In genomic region chr6:42175860-42176259, GRCh38 we compare ENCODE assay signal across 18 cellular contexts. TPM values are rescaled to one million over a fixed set of nuclear protein-coding genes. Genes with fewer than 3 reads are reported as not detected.
DNase-seq lines count a peak whose midpoint lies in the region; ATAC-seq and TF ChIP-seq lines count a peak whose summit lies in the region.
"Had no signal": no experiment of that assay in that cellular context is flagged by ENCODE, and none has a peak within 500 bp of the region (broad histone marks: within the 10 kb centered on the region; RNA-seq: fewer than 3 reads in every experiment).

No MANE protein-coding gene starts in this region.

- in situ Hi-C loops in astrocyte of the cerebellum (cut with HindIII; ENCODE audit: low sequenced_read_pairs): no loop called here

- no TSS peak for BruUV-seq in Calu3 (replicated peaks; lab: Mats Ljungman, UMichigan)

- H3K4me3 ChIP-seq in astrocyte of the cerebellum (ENCODE audit: low read depth, low read length): no peak overlapping the region
- H3K4me3 ChIP-seq in kidney epithelial cell (ENCODE audit: low read depth, low read length): no peak overlapping the region
- no peak overlapping the region for H3K4me3 ChIP-seq in lower lobe of right lung
- H3K4me3 ChIP-seq: sigmoid colon, stomach had no signal

- TF ChIP-seq CTCF in Calu3 (IDR thresholded peaks at IDR 0.05; ENCODE audit: unreplicated experiment) (peak; percentile 28), HFFc6 (IDR thresholded peaks at IDR 0.05) (peak; percentile 64), astrocyte of the cerebellum (IDR thresholded peaks at IDR 0.05; ENCODE audit: low read depth, low read length, missing control alignments) (peak; percentile 34), kidney epithelial cell (IDR thresholded peaks at IDR 0.05; ENCODE audit: insufficient read depth, low read length, poor library complexity, severe bottlenecking) (peak; percentile 13), lower lobe of right lung (IDR thresholded peaks at IDR 0.05) (no peak)

- H3K4me1 Mint-ChIP-seq in Calu3 (ENCODE audit: low read depth, unreplicated experiment) (peaks cover 9% of the 10 kb centered on the region), HFFc6 (ENCODE audit: low read depth) (peaks cover 8% of the 10 kb centered on the region)

- peaks cover 6% of the 10 kb centered on the region for H3K27me3 ChIP-seq in kidney epithelial cell (ENCODE audit: control insufficient read depth, insufficient read depth, low read length)
- H3K27me3 ChIP-seq in lower lobe of right lung (ENCODE audit: low read depth): peaks cover 18% of the 10 kb centered on the region

- no peaks in the 10 kb centered on the region for H3K9me3 Mint-ChIP-seq in Calu3 (ENCODE audit: low read depth, unreplicated experiment)
- H3K9me3 Mint-ChIP-seq in HFFc6: no peaks in the 10 kb centered on the region
- H3K9me3 Mint-ChIP-seq: T-helper 1 cell treated with Interleukin-12 subunit alpha and Interleukin-12 subunit beta and Interleukin-4 antibody, amounts not matched to agents 30 μg/mL and 1 μg/mL, for 36 hours had no signal

- H3K36me3 ChIP-seq in kidney epithelial cell (ENCODE audit: control insufficient read depth, insufficient read depth, low read length): no peaks in the 10 kb centered on the region
- no peaks in the 10 kb centered on the region for H3K36me3 ChIP-seq in lower lobe of right lung
- H3K36me3 ChIP-seq: sigmoid colon, stomach had no signal

- H3K36me3 Mint-ChIP-seq in Calu3 (ENCODE audit: insufficient read depth, unreplicated experiment) (no peaks in the 10 kb centered on the region), HFFc6 (ENCODE audit: low read depth) (no peaks in the 10 kb centered on the region)
- H3K36me3 Mint-ChIP-seq: CD4-positive, alpha-beta memory T cell had no signal

- no peak overlapping the region for H3K27ac ChIP-seq in lower lobe of right lung
- H3K27ac ChIP-seq: sigmoid colon, stomach had no signal

- intact Hi-C loops in Calu3 (cut with micrococcal nuclease; ENCODE audit: unreplicated experiment) (no loop called here), lower lobe of right lung (cut with DNase I) (no loop called here)

- H3K27ac Mint-ChIP-seq in Calu3 (ENCODE audit: unreplicated experiment): no peak overlapping the region
- H3K27ac Mint-ChIP-seq in HFFc6: no peak overlapping the region
- H3K27ac Mint-ChIP-seq: CD4-positive, alpha-beta memory T cell; T-helper 1 cell treated with Interleukin-12 subunit alpha and Interleukin-12 subunit beta and Interleukin-4 antibody, amounts not matched to agents 30 μg/mL and 1 μg/mL, for 36 hours had no signal

- CTCF ChIA-PET in Calu3 (lab: Charles Lee): interaction anchor here (0.7 to 1.2 kb wide), 3 partner anchors 33 to 44 kb away, joined by 3 to 6 read pairs (median 4); no protein-coding TSS in a partner anchor

- H3K9me3 ChIP-seq in lower lobe of right lung: no peaks in the 10 kb centered on the region
- H3K9me3 ChIP-seq: sigmoid colon, stomach had no signal

- H3K4me3 Mint-ChIP-seq in Calu3 (ENCODE audit: low read depth, unreplicated experiment) (no peak overlapping the region), HFFc6 (no peak overlapping the region)
- H3K4me3 Mint-ChIP-seq: CD4-positive, alpha-beta memory T cell; T-helper 1 cell treated with Interleukin-12 subunit alpha and Interleukin-12 subunit beta and Interleukin-4 antibody, amounts not matched to agents 30 μg/mL and 1 μg/mL, for 36 hours had no signal

- no peak for ATAC-seq in lower lobe of right lung

- no peaks in the 10 kb centered on the region for H3K27me3 Mint-ChIP-seq in Calu3 (ENCODE audit: unreplicated experiment)
- H3K27me3 Mint-ChIP-seq in HFFc6 (ENCODE audit: insufficient read depth): peaks cover 7% of the 10 kb centered on the region

- peak; percentile 18 for DNase-seq in Calu3
- DNase-seq in HFFc6: no peak
- no peak for DNase-seq in astrocyte of the cerebellum (ENCODE audit: low read depth)
- no peak for DNase-seq in kidney epithelial cell (ENCODE audit: low read depth)
- DNase-seq in stimulated activated CD4-positive, alpha-beta T cell treated with anti-CD3 and anti-CD28 coated beads, Interleukin-2, amount 100 ng/mL, for 48 hours: no peak
- no peak for DNase-seq in DMS79 (lab: John Stamatoyannopoulos, UW)
- DNase-seq in lower lobe of right lung: no peak
- no peak for DNase-seq in activated CD8-positive, alpha-beta memory T cell treated with anti-CD3 and anti-CD28 coated beads for 24 hours
- DNase-seq: CD4-positive, alpha-beta memory T cell; HCEC 1CT; head of caudate nucleus; NCI-H1417 treated with DMSO at 0.1 percent for 48 hours; NCI-H345; OCI-M1; sigmoid colon; stomach had no signal

- no peaks in the 10 kb centered on the region for H3K4me1 ChIP-seq in lower lobe of right lung
- H3K4me1 ChIP-seq: sigmoid colon had no signal

RNA-seq across cellular contexts. Expression of gene GUCA1A, which starts 2.7 kb away (rescaled TPM):
- not detected in 2 replicates for total RNA-seq in Calu3 (2022)
- not detected for total RNA-seq in HFFc6 (2021; fragmentation: NEBNext Ultra II Directional; extraction: Animal tissue kit (Norgen Biotek cat#: 25700))
- 0.25 and 0.96 TPM in 2 replicates for total RNA-seq in kidney epithelial cell
- not detected for total RNA-seq in lower lobe of right lung
- total RNA-seq: CD4-positive, alpha-beta memory T cell; liver; stomach had no signal

RNA-seq across cellular contexts. Expression of gene GUCA1B, which starts 18.9 kb away (rescaled TPM):
- 1.1 and 1.4 TPM in 2 replicates for total RNA-seq in Calu3 (2022)
- total RNA-seq in HFFc6 (2021; fragmentation: NEBNext Ultra II Directional; extraction: Animal tissue kit (Norgen Biotek cat#: 25700)): under 1 TPM in 4 of 6 experiments, not detected in 2; 0.17 to 0.31 (median 0.24) TPM
- total RNA-seq in kidney epithelial cell: 0.71 TPM in 1 of 2 replicates, not detected in the other
- 0.80 TPM for total RNA-seq in lower lobe of right lung

RNA-seq across cellular contexts. Expression of gene C6orf132, which starts 33.4 kb away (rescaled TPM):
- 85.8 and 88.5 TPM in 2 replicates for total RNA-seq in Calu3 (2022)
- total RNA-seq in HFFc6 (2021; fragmentation: NEBNext Ultra II Directional; extraction: Animal tissue kit (Norgen Biotek cat#: 25700)): 1 to 10 TPM; 4.7 to 6.6 (median 5.1) TPM
- total RNA-seq in kidney epithelial cell: 18.9 and 24.2 TPM in 2 replicates
- total RNA-seq in lower lobe of right lung: 13.5 TPM
- total RNA-seq: CD4-positive, alpha-beta memory T cell had no signal

RNA-seq across cellular contexts. Expression of gene MRPS10, which starts 41.8 kb away (rescaled TPM):
- total RNA-seq in Calu3 (2022) (48.1 and 50.0 TPM in 2 replicates), kidney epithelial cell (45.1 and 53.1 TPM in 2 replicates), lower lobe of right lung (23.6 TPM)
- total RNA-seq in HFFc6 (2021; fragmentation: NEBNext Ultra II Directional; extraction: Animal tissue kit (Norgen Biotek cat#: 25700)): 10 to 100 TPM; 40.9 to 49.3 (median 43.8) TPM
